Comparison of ENCODE assay signal across 8 cellular contexts in genomic region chr19:5718579-5719273, GRCh38. TPM values are rescaled to one million over a fixed set of nuclear protein-coding genes. Genes with fewer than 3 reads are reported as not detected.
DNase-seq lines count a peak whose midpoint lies in the region; ATAC-seq, FAIRE-seq and TF ChIP-seq lines count a peak whose summit lies in the region.

No MANE protein-coding gene starts in this region.

- TF ChIP-seq CTCF in heart right ventricle (IDR thresholded peaks at IDR 0.05) = no peak
- TF ChIP-seq CTCF in Peyer's patch (IDR thresholded peaks at IDR 0.05) = no peak
- TF ChIP-seq CTCF in GM12878 (IDR thresholded peaks at IDR 0.05 in 2 of 3, conservative IDR thresholded peaks at IDR 0.05 in 1 of 3; ENCODE audit: control insufficient read depth in 2 of 3, extremely low read depth in 1 of 3, insufficient read depth in 1 of 3, low read depth in 3 of 3, low read length in 3 of 3) = no peak
- no peak for TF ChIP-seq CTCF in lung (IDR thresholded peaks at IDR 0.05; ENCODE audit: control extremely low read depth, extremely low read depth)
- TF ChIP-seq CTCF in suprapubic skin (IDR thresholded peaks at IDR 0.05) = no peak

- WGBS in heart right ventricle, 2 donors = 26 to 30% methylated on average over 11 of the region's 11 CpGs
- 6% methylated on average over 11 of the region's 11 CpGs for WGBS in GM12878 (ENCODE audit: insufficient coverage, insufficient replicate concordance, low lambda C conversion rate, missing lambda C conversion rate)
- 28 to 40% methylated on average over 11 of the region's 11 CpGs for WGBS in lung, 2 donors
- 28% methylated on average over 11 of the region's 11 CpGs for WGBS in suprapubic skin

- TF ChIP-seq POLR2A in Peyer's patch (IDR thresholded peaks at IDR 0.05) (no peak), GM12878 (IDR thresholded peaks at IDR 0.05; ENCODE audit: low read depth, low read length) (peak; percentile 71), suprapubic skin (IDR thresholded peaks at IDR 0.05) (no peak)

- peak overlapping the region; percentile 86 to 100 (median 96) for H3K4me3 ChIP-seq in heart right ventricle
- H3K4me3 ChIP-seq in Peyer's patch = peak overlapping the region; percentile 78 to 100 (median 98)
- H3K4me3 ChIP-seq in GM12878 = peak overlapping the region; percentile 98
- H3K4me3 ChIP-seq in lung = peak overlapping the region; percentile 28
- H3K4me3 ChIP-seq in suprapubic skin = peak overlapping the region; percentile 99

- H3K4me1 ChIP-seq in heart right ventricle (peaks cover 0 to 46% (median 29%) of the 10 kb centered on the region in 9 donors), Peyer's patch (peaks cover 0 to 17% (median 10%) of the 10 kb centered on the region in 4 donors), GM12878 (ENCODE audit: control insufficient read depth, insufficient read depth, low read length) (peaks cover 4% of the 10 kb centered on the region), lung (ENCODE audit: control insufficient read depth in 2 of 2, insufficient read depth in 2 of 2, low read length in 2 of 2) (peaks cover 8 to 9% of the 10 kb centered on the region in 2 donors), suprapubic skin (peaks cover 32% of the 10 kb centered on the region)

- peaks cover 47% of the 10 kb centered on the region for H3K79me2 ChIP-seq in GM12878 (ENCODE audit: control insufficient read depth, insufficient read depth, low read length)

- TF ChIP-seq EP300 in GM12878 (IDR thresholded peaks at IDR 0.05; ENCODE audit: borderline replicate concordance in 1 of 2, control insufficient read depth in 1 of 2, low read depth in 2 of 2, low read length in 2 of 2) (no peak), suprapubic skin (IDR thresholded peaks at IDR 0.05) (no peak)

- peaks cover 0 to 13% (median 5%) of the 10 kb centered on the region in 9 donors for H3K36me3 ChIP-seq in heart right ventricle
- peaks cover 0 to 4% (median 0%) of the 10 kb centered on the region in 3 donors for H3K36me3 ChIP-seq in Peyer's patch
- H3K36me3 ChIP-seq in GM12878 (ENCODE audit: control insufficient read depth in 2 of 2, insufficient read depth in 2 of 2, low read length in 1 of 2) = peaks cover 4 to 12% of the 10 kb centered on the region in 2 experiments; a peak in 3 of 4 replicates
- peaks cover 0 to 4% of the 10 kb centered on the region in 2 donors for H3K36me3 ChIP-seq in lung (ENCODE audit: control insufficient read depth in 2 of 2, insufficient read depth in 2 of 2, low read length in 2 of 2)
- H3K36me3 ChIP-seq in suprapubic skin = peaks cover 3% of the 10 kb centered on the region

- SMC1A ChIA-PET in GM12878 (lab: Charles Lee; ENCODE audit: uncharacterized antibody, unreplicated experiment) = interaction anchor here (0.7 kb wide), 1 partner anchor 96 kb away, joined by 3 read pairs; the partner anchor contains the start of gene SAFB2

- CTCF ChIA-PET in GM12878 (lab: Yijun Ruan, JAX) = interaction anchor here (1.0 to 6.7 kb wide), 3 partner anchors 28 to 249 kb away, joined by 3 to 74 read pairs (median 3); partner anchors contain the start of gene RPL36

- peak overlapping the region in 9 of 10 donors; percentile 10 to 97 (median 91) for H3K27ac ChIP-seq in heart right ventricle
- H3K27ac ChIP-seq in Peyer's patch = peak overlapping the region in 2 of 4 donors; percentile 94 to 95
- H3K27ac ChIP-seq in GM12878 (ENCODE audit: control insufficient read depth, insufficient read depth) = peak overlapping the region; percentile 91
- peak overlapping the region; percentile 96 to 97 for H3K27ac ChIP-seq in lung (ENCODE audit: low read depth in 1 of 2, low read length in 1 of 2)
- peak overlapping the region; percentile 97 for H3K27ac ChIP-seq in suprapubic skin

- ATAC-seq in heart right ventricle (no peak), left ventricle myocardium superior (no peak), GM12878 (peak; percentile 25), lung (ENCODE audit: insufficient read depth, low FRiP score) (no peak)

- H3K27me3 ChIP-seq in heart right ventricle (no peaks in the 10 kb centered on the region), Peyer's patch (no peaks in the 10 kb centered on the region), GM12878 (replicated peaks in 1 of 2; ENCODE audit: control insufficient read depth in 2 of 2, insufficient read depth in 2 of 2, low read length in 1 of 2) (no peaks in the 10 kb centered on the region), lung (ENCODE audit: control insufficient read depth, insufficient read depth) (no peaks in the 10 kb centered on the region), suprapubic skin (no peaks in the 10 kb centered on the region)

- intact Hi-C loops in heart right ventricle (cut with DNase I) (no loop called here), left ventricle myocardium superior (cut with micrococcal nuclease) (no loop called here), GM12878 (cut with micrococcal nuclease; ENCODE audit: unreplicated experiment) (no loop called here)

- 0 out of 2 replicates have a peak, but pooled peaks cover 3% of the 10 kb centered on the region for H4K20me1 ChIP-seq in GM12878 (ENCODE audit: control insufficient read depth, insufficient read depth)

- no peak for FAIRE-seq in GM12878 (lab: Jason Lieb, UNC)

- TF ChIP-seq RAD21 in GM12878 (IDR thresholded peaks at IDR 0.05; ENCODE audit: insufficient read depth, low read depth, low read length) = no peak

- H2AFZ ChIP-seq in GM12878 (ENCODE audit: control insufficient read depth, low read depth, low read length) = no peak overlapping the region

- TSS peak; percentile 94 for BruUV-seq in GM12878 (replicated peaks; lab: Mats Ljungman, UMichigan)

- peak overlapping the region; percentile 76 for H3K4me2 ChIP-seq in GM12878 (ENCODE audit: control insufficient read depth, insufficient read depth)

- H3K9me3 ChIP-seq in heart right ventricle = no peaks in the 10 kb centered on the region
- H3K9me3 ChIP-seq in Peyer's patch = no peaks in the 10 kb centered on the region
- no peaks in the 10 kb centered on the region for H3K9me3 ChIP-seq in GM12878 (replicated peaks; ENCODE audit: control insufficient read depth, insufficient read depth, low read length)
- no peaks in the 10 kb centered on the region for H3K9me3 ChIP-seq in lung (ENCODE audit: control insufficient read depth in 2 of 2, insufficient read depth in 1 of 2, low read length in 1 of 2)
- H3K9me3 ChIP-seq in suprapubic skin = no peaks in the 10 kb centered on the region

- DNase-seq in heart right ventricle (no peak), left ventricle myocardium superior (no peak), Peyer's patch (no peak), GM12878 (ENCODE audit: low read depth, low spot score) (peak; percentile 5), lung (ENCODE audit: low spot score) (no peak), suprapubic skin (ENCODE audit: low spot score in 2 of 2) (no peak), NCI-H1694 treated with DMSO at 0.1 percent for 48 hours (lab: John Stamatoyannopoulos, UW) (no peak), GOT3 (lab: John Stamatoyannopoulos, UW) (no peak)

- in situ Hi-C loops in GM12878 (cut with MboI) = no loop called here

- RAD21 ChIA-PET in GM12878 (lab: Charles Lee; ENCODE audit: unreplicated experiment) = interaction anchor here (1.7 kb wide), 1 partner anchor 29 kb away, joined by 6 read pairs; the partner anchor contains the start of gene RPL36

- peak overlapping the region; percentile 98 for H3K9ac ChIP-seq in GM12878 (ENCODE audit: control insufficient read depth, insufficient read depth, low read length)

- POLR2A ChIA-PET in GM12878 (lab: Charles Lee) = interaction anchor here (0.6 to 1.9 kb wide), 7 partner anchors 27 to 172 kb away, joined by 3 to 9 read pairs (median 4); no protein-coding TSS in a partner anchor

RNA-seq across cellular contexts. Expression of gene LONP1, which starts 1.2 kb away (rescaled TPM):
- 100 to 1,000 TPM in 1 of 10 donors, 10 to 100 TPM in 9; 71.4 to 101 (median 88.5) TPM for total RNA-seq in heart right ventricle
- polyA plus RNA-seq in heart right ventricle = 100 to 1,000 TPM in 1 of 2 donors, 10 to 100 TPM in 1; 95.0 to 121 TPM
- total RNA-seq in left ventricle myocardium superior = 90.7 TPM
- total RNA-seq in Peyer's patch = 10 to 100 TPM; 31.7 to 75.9 (median 47.4) TPM
- total RNA-seq in GM12878 (2013; cell fraction: nucleolus; rRNA removed) = 160 and 169 TPM in 2 replicates
- 85.0 and 92.7 TPM in 2 replicates for total RNA-seq in GM12878 (2014; rRNA removed)
- total RNA-seq in GM12878 (2014; rRNA removed; fragmentation: Illumina TruSeq; extraction: Trizol) = 38.6 and 44.0 TPM in 2 replicates
- total RNA-seq in GM12878 (2021) = 136 and 137 TPM in 2 replicates
- 26.8 TPM for polyA plus RNA-seq in GM12878 (2011; ENCODE audit: low read depth)
- polyA plus RNA-seq in GM12878 (2011; rRNA removed) = 31.3 and 51.1 TPM in 2 replicates
- 78.2 and 118 TPM in 2 replicates for polyA plus RNA-seq in GM12878 (2011; cell fraction: cytosol; rRNA removed)
- polyA plus RNA-seq in GM12878 (2011; cell fraction: nucleus; rRNA removed) = 211 and 242 TPM in 2 replicates
- 97.2 and 102 TPM in 2 replicates for polyA plus RNA-seq in GM12878 (2012)
- polyA plus RNA-seq in GM12878 (2014; fragmentation: Illumina TruSeq; extraction: Trizol) = 8.2 and 35.5 TPM in 2 replicates
- polyA plus RNA-seq in GM12878 (2014; fragmentation: Nextera tagmentation; extraction: Ambion mirVana) = 1 to 10 TPM in 1 of 2 experiments, under 1 TPM in 1; 0.61 to 3.2 TPM
- polyA plus RNA-seq in GM12878 (2014; rRNA removed) = 67.8 and 92.2 TPM in 2 replicates
- polyA plus RNA-seq in GM12878 (2016; fragmentation: Nextera tagmentation; extraction: Ambion mirVana) = 100 to 1,000 TPM in 1 of 2 experiments, 10 to 100 TPM in 1; 86.5 to 100 TPM
- 44.0 and 83.3 TPM in 2 replicates for polyA minus RNA-seq in GM12878 (2011; rRNA and poly(A)+ RNA removed)
- 36.6 and 42.2 TPM in 2 replicates for polyA minus RNA-seq in GM12878 (2011; cell fraction: cytosol; rRNA and poly(A)+ RNA removed)
- 33.6 and 49.1 TPM in 2 replicates for polyA minus RNA-seq in GM12878 (2011; cell fraction: nucleus; rRNA and poly(A)+ RNA removed)
- total RNA-seq in lung = 10 to 100 TPM; 41.0 to 89.6 TPM
- polyA plus RNA-seq in lung = 10 to 100 TPM; 63.0 to 75.0 TPM
- 10 to 100 TPM; 42.1 to 57.4 (median 47.7) TPM for total RNA-seq in suprapubic skin

RNA-seq across cellular contexts. Expression of gene CATSPERD, which starts 1.7 kb away (rescaled TPM):
- total RNA-seq in heart right ventricle = not detected
- polyA plus RNA-seq in heart right ventricle = not detected
- total RNA-seq in left ventricle myocardium superior = not detected
- total RNA-seq in Peyer's patch = not detected
- not detected in 2 replicates for total RNA-seq in GM12878 (2013; cell fraction: nucleolus; rRNA removed)
- not detected in 2 replicates for total RNA-seq in GM12878 (2014; rRNA removed)
- not detected in 2 replicates for total RNA-seq in GM12878 (2014; rRNA removed; fragmentation: Illumina TruSeq; extraction: Trizol)
- total RNA-seq in GM12878 (2021) = 0.10 TPM in 1 of 2 replicates, not detected in the other
- not detected for polyA plus RNA-seq in GM12878 (2011; ENCODE audit: low read depth)
- polyA plus RNA-seq in GM12878 (2011; rRNA removed) = 0.11 TPM in 1 of 2 replicates, not detected in the other
- polyA plus RNA-seq in GM12878 (2011; cell fraction: cytosol; rRNA removed) = 0.06 and 0.07 TPM in 2 replicates
- polyA plus RNA-seq in GM12878 (2011; cell fraction: nucleus; rRNA removed) = 0.34 TPM in 1 of 2 replicates, not detected in the other
- polyA plus RNA-seq in GM12878 (2012) = 0.06 TPM in 1 of 2 replicates, not detected in the other
- not detected in 2 replicates for polyA plus RNA-seq in GM12878 (2014; fragmentation: Illumina TruSeq; extraction: Trizol)
- polyA plus RNA-seq in GM12878 (2014; fragmentation: Nextera tagmentation; extraction: Ambion mirVana) = under 1 TPM in 1 of 2 experiments, not detected in 1; 0.02 TPM
- polyA plus RNA-seq in GM12878 (2014; rRNA removed) = 0.06 TPM in 1 of 2 replicates, not detected in the other
- under 1 TPM; 0.21 to 0.38 TPM for polyA plus RNA-seq in GM12878 (2016; fragmentation: Nextera tagmentation; extraction: Ambion mirVana)
- polyA minus RNA-seq in GM12878 (2011; rRNA and poly(A)+ RNA removed) = 0.10 TPM in 1 of 2 replicates, not detected in the other
- polyA minus RNA-seq in GM12878 (2011; cell fraction: cytosol; rRNA and poly(A)+ RNA removed) = not detected in 2 replicates
- not detected in 2 replicates for polyA minus RNA-seq in GM12878 (2011; cell fraction: nucleus; rRNA and poly(A)+ RNA removed)
- 10 to 100 TPM in 1 of 2 donors, 1 to 10 TPM in 1; 8.2 to 10.0 TPM for total RNA-seq in lung
- polyA plus RNA-seq in lung = 10 to 100 TPM in 1 of 2 donors, 1 to 10 TPM in 1; 8.4 to 11.3 TPM
- under 1 TPM in 1 of 4 donors, not detected in 3; 0.24 TPM for total RNA-seq in suprapubic skin

RNA-seq across cellular contexts. Expression of gene RPL36, which starts 28.6 kb away (rescaled TPM):
- 100 to 1,000 TPM; 270 to 463 (median 322) TPM for total RNA-seq in heart right ventricle
- 1,000 to 10,000 TPM in 1 of 2 donors, 100 to 1,000 TPM in 1; 980 to 1,152 TPM for polyA plus RNA-seq in heart right ventricle
- 401 TPM for total RNA-seq in left ventricle myocardium superior
- total RNA-seq in Peyer's patch = 100 to 1,000 TPM; 170 to 440 (median 262) TPM
- total RNA-seq in GM12878 (2013; cell fraction: nucleolus; rRNA removed) = 94.2 and 106 TPM in 2 replicates
- 1,704 and 2,091 TPM in 2 replicates for total RNA-seq in GM12878 (2014; rRNA removed)
- total RNA-seq in GM12878 (2014; rRNA removed; fragmentation: Illumina TruSeq; extraction: Trizol) = 1,553 and 1,673 TPM in 2 replicates
- 1,583 and 1,661 TPM in 2 replicates for total RNA-seq in GM12878 (2021)
- polyA plus RNA-seq in GM12878 (2011; ENCODE audit: low read depth) = 170 TPM
- 499 and 1,144 TPM in 2 replicates for polyA plus RNA-seq in GM12878 (2011; rRNA removed)
- polyA plus RNA-seq in GM12878 (2011; cell fraction: cytosol; rRNA removed) = 723 and 1,358 TPM in 2 replicates
- 426 and 530 TPM in 2 replicates for polyA plus RNA-seq in GM12878 (2011; cell fraction: nucleus; rRNA removed)
- polyA plus RNA-seq in GM12878 (2012) = 3,043 and 3,382 TPM in 2 replicates
- 67.8 and 374 TPM in 2 replicates for polyA plus RNA-seq in GM12878 (2014; fragmentation: Illumina TruSeq; extraction: Trizol)
- polyA plus RNA-seq in GM12878 (2014; fragmentation: Nextera tagmentation; extraction: Ambion mirVana) = 1,000 to 10,000 TPM; 4,698 to 4,942 TPM
- 2,015 and 2,575 TPM in 2 replicates for polyA plus RNA-seq in GM12878 (2014; rRNA removed)
- 1,000 to 10,000 TPM; 2,328 to 2,411 TPM for polyA plus RNA-seq in GM12878 (2016; fragmentation: Nextera tagmentation; extraction: Ambion mirVana)
- 196 and 405 TPM in 2 replicates for polyA minus RNA-seq in GM12878 (2011; rRNA and poly(A)+ RNA removed)
- 476 and 536 TPM in 2 replicates for polyA minus RNA-seq in GM12878 (2011; cell fraction: cytosol; rRNA and poly(A)+ RNA removed)
- 142 and 195 TPM in 2 replicates for polyA minus RNA-seq in GM12878 (2011; cell fraction: nucleus; rRNA and poly(A)+ RNA removed)
- total RNA-seq in lung = 100 to 1,000 TPM; 309 to 612 TPM
- polyA plus RNA-seq in lung = 1,000 to 10,000 TPM in 1 of 2 donors, 100 to 1,000 TPM in 1; 793 to 1,934 TPM
- total RNA-seq in suprapubic skin = 100 to 1,000 TPM; 420 to 822 (median 688) TPM

RNA-seq across cellular contexts. Expression of gene HSD11B1L, which starts 37.9 kb away (rescaled TPM):
- total RNA-seq in heart right ventricle (1 to 10 TPM; 3.3 to 7.6 (median 4.2) TPM), left ventricle myocardium superior (5.5 TPM), Peyer's patch (10 to 100 TPM in 1 of 4 donors, 1 to 10 TPM in 2, not detected in 1; 4.9 to 17.3 (median 7.2) TPM), GM12878 (2014; rRNA removed) (1.2 and 1.7 TPM in 2 replicates), GM12878 (2014; rRNA removed; fragmentation: Illumina TruSeq; extraction: Trizol) (0.49 and 0.55 TPM in 2 replicates), GM12878 (2021) (1.1 and 1.5 TPM in 2 replicates), lung (10 to 100 TPM in 1 of 2 donors, 1 to 10 TPM in 1; 8.2 to 10.3 TPM), suprapubic skin (10 to 100 TPM; 11.6 to 19.0 (median 15.1) TPM)
- polyA plus RNA-seq in heart right ventricle (10 to 100 TPM in 1 of 2 donors, 1 to 10 TPM in 1; 6.3 to 13.2 TPM), GM12878 (2011; rRNA removed) (0.84 TPM in 2 replicates), GM12878 (2014; fragmentation: Illumina TruSeq; extraction: Trizol) (0.29 TPM in 1 of 2 replicates, not detected in the other), GM12878 (2014; fragmentation: Nextera tagmentation; extraction: Ambion mirVana) (under 1 TPM in 1 of 2 experiments, not detected in 1; 0.35 TPM), GM12878 (2014; rRNA removed) (1.0 and 1.6 TPM in 2 replicates), GM12878 (2016; fragmentation: Nextera tagmentation; extraction: Ambion mirVana) (1 to 10 TPM; 1.1 to 1.8 TPM), lung (10 to 100 TPM in 1 of 2 donors, 1 to 10 TPM in 1; 7.5 to 12.2 TPM)
- total RNA-seq in GM12878 (2013; cell fraction: nucleolus; rRNA removed) = 0.64 and 2.5 TPM in 2 replicates
- 0.31 TPM for polyA plus RNA-seq in GM12878 (2011; ENCODE audit: low read depth)
- 1.8 and 3.0 TPM in 2 replicates for polyA plus RNA-seq in GM12878 (2011; cell fraction: cytosol; rRNA removed)
- 1.4 and 2.1 TPM in 2 replicates for polyA plus RNA-seq in GM12878 (2011; cell fraction: nucleus; rRNA removed)
- polyA plus RNA-seq in GM12878 (2012) = 2.0 and 2.6 TPM in 2 replicates
- 0.29 and 0.52 TPM in 2 replicates for polyA minus RNA-seq in GM12878 (2011; rRNA and poly(A)+ RNA removed)
- not detected in 2 replicates for polyA minus RNA-seq in GM12878 (2011; cell fraction: cytosol; rRNA and poly(A)+ RNA removed)
- polyA minus RNA-seq in GM12878 (2011; cell fraction: nucleus; rRNA and poly(A)+ RNA removed) = 0.77 TPM in 1 of 2 replicates, not detected in the other

RNA-seq across cellular contexts. Expression of gene MICOS13, which starts 38.4 kb away (rescaled TPM):
- 100 to 1,000 TPM; 122 to 173 (median 133) TPM for total RNA-seq in heart right ventricle
- 100 to 1,000 TPM; 263 to 658 TPM for polyA plus RNA-seq in heart right ventricle
- total RNA-seq in left ventricle myocardium superior = 167 TPM
- 10 to 100 TPM; 11.6 to 48.0 (median 40.0) TPM for total RNA-seq in Peyer's patch
- 9.1 and 11.0 TPM in 2 replicates for total RNA-seq in GM12878 (2013; cell fraction: nucleolus; rRNA removed)
- 177 and 211 TPM in 2 replicates for total RNA-seq in GM12878 (2014; rRNA removed)
- total RNA-seq in GM12878 (2014; rRNA removed; fragmentation: Illumina TruSeq; extraction: Trizol) = 34.9 and 41.2 TPM in 2 replicates
- 61.1 and 61.3 TPM in 2 replicates for total RNA-seq in GM12878 (2021)
- polyA plus RNA-seq in GM12878 (2011; ENCODE audit: low read depth) = 8.1 TPM
- 12.4 and 24.3 TPM in 2 replicates for polyA plus RNA-seq in GM12878 (2011; rRNA removed)
- 32.8 and 53.4 TPM in 2 replicates for polyA plus RNA-seq in GM12878 (2011; cell fraction: cytosol; rRNA removed)
- polyA plus RNA-seq in GM12878 (2011; cell fraction: nucleus; rRNA removed) = 20.9 and 31.4 TPM in 2 replicates
- 44.0 and 63.5 TPM in 2 replicates for polyA plus RNA-seq in GM12878 (2012)
- polyA plus RNA-seq in GM12878 (2014; fragmentation: Illumina TruSeq; extraction: Trizol) = 3.5 and 16.8 TPM in 2 replicates
- 10 to 100 TPM in 1 of 2 experiments, 1 to 10 TPM in 1; 9.4 to 38.1 TPM for polyA plus RNA-seq in GM12878 (2014; fragmentation: Nextera tagmentation; extraction: Ambion mirVana)
- 119 and 171 TPM in 2 replicates for polyA plus RNA-seq in GM12878 (2014; rRNA removed)
- 100 to 1,000 TPM; 113 to 118 TPM for polyA plus RNA-seq in GM12878 (2016; fragmentation: Nextera tagmentation; extraction: Ambion mirVana)
- polyA minus RNA-seq in GM12878 (2011; rRNA and poly(A)+ RNA removed) = 4.8 and 13.2 TPM in 2 replicates
- 6.2 and 10.8 TPM in 2 replicates for polyA minus RNA-seq in GM12878 (2011; cell fraction: cytosol; rRNA and poly(A)+ RNA removed)
- polyA minus RNA-seq in GM12878 (2011; cell fraction: nucleus; rRNA and poly(A)+ RNA removed) = 8.9 and 16.1 TPM in 2 replicates
- total RNA-seq in lung = 10 to 100 TPM; 26.6 to 78.2 TPM
- 100 to 1,000 TPM in 1 of 2 donors, 10 to 100 TPM in 1; 77.1 to 184 TPM for polyA plus RNA-seq in lung
- 10 to 100 TPM; 37.2 to 67.1 (median 58.1) TPM for total RNA-seq in suprapubic skin

Comparison
In these comparisons a context has a peak if more than half of its experiments do, and no peak if none do; other contexts are left out.
1. H3K4me3 ChIP-seq: peak in every context shown above with its lines; median percentile 99 in suprapubic skin; 98 in GM12878; 98 in Peyer's patch; 96 in heart right ventricle; 28 in lung.